Comparison of ENCODE assay signal across 31 cellular contexts in the genomic region with DNA sequence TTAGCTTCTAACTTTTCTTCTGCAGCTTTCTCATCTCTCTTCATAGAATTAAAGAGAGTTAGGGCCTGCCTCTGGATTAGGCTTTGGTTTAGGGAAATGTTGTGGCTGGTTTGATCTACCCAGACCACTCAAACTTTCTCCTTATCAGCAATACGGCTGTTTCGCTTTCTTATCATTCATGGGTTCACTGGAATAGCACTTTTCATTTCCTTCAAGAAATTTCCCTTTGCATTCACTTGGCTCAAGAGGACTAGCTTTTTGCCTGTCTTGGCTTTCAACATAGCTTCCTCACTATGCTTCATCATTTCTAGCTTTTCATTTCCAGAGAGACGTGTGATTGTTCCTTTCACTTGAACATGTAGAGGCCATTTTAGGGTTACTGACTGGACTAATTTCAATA. TPM values are rescaled to one million over a fixed set of nuclear protein-coding genes. Genes with fewer than 3 reads are reported as not detected.
DNase-seq lines count a peak whose midpoint lies in the region; ATAC-seq, FAIRE-seq and TF ChIP-seq lines count a peak whose summit lies in the region.
"Had no signal": no experiment of that assay in that cellular context is flagged by ENCODE, and none has a peak within 500 bp of the region (broad histone marks: within the 10 kb centered on the region; RNA-seq: fewer than 3 reads in every experiment).

No MANE protein-coding gene starts in this region.

- H3K4me3 ChIP-seq in liver (ENCODE audit: low read depth in 1 of 3, low read length in 3 of 3) (no peak overlapping the region), HepG2 (replicated peaks in 1 of 3; ENCODE audit: insufficient read depth in 1 of 3, low read depth in 2 of 3, low read length in 3 of 3) (no peak overlapping the region), endothelial cell of umbilical vein (replicated peaks in 1 of 3; ENCODE audit: insufficient read depth in 1 of 3, low read depth in 1 of 3, low read length in 3 of 3) (no peak overlapping the region), uterus (no peak overlapping the region)
- H3K4me3 ChIP-seq: GM23248, lung, mucosa of descending colon had no signal

- H3K27ac ChIP-seq in liver (ENCODE audit: low read depth in 1 of 2, low read length in 2 of 2) (no peak overlapping the region), HepG2 (ENCODE audit: extremely low read length, insufficient read depth, low read length) (no peak overlapping the region), endothelial cell of umbilical vein (ENCODE audit: insufficient read depth, low read depth, low read length) (no peak overlapping the region), uterus (peak overlapping the region; percentile 72 to 93)
- H3K27ac ChIP-seq: GM23248 had no signal

- H3K4me2 ChIP-seq in HepG2 (ENCODE audit: low read depth, low read length) (no peak overlapping the region), endothelial cell of umbilical vein (ENCODE audit: insufficient read depth, low read length) (no peak overlapping the region)

- dilution Hi-C loops in endothelial cell of umbilical vein (cut with MboI; ENCODE audit: extremely low pct_ligation_motif_present, low sequenced_read_pairs) = no loop called here

- TF ChIP-seq POLR2A in HepG2 (IDR thresholded peaks at IDR 0.05; ENCODE audit: insufficient read depth in 1 of 2, low read depth in 2 of 2, low read length in 2 of 2) (no peak), endothelial cell of umbilical vein (IDR thresholded peaks at IDR 0.05; ENCODE audit: low read depth, low read length) (no peak), uterus (IDR thresholded peaks at IDR 0.05) (no peak)

- no peaks in the 10 kb centered on the region for H3K27me3 Mint-ChIP-seq in stimulated activated naive B cell treated with anti-CD40 and anti-IgM and Interleukin-4, amounts not matched to agents 10 μg/mL and 1 μg/mL and 100 μg/mL, for 72 hours
- no peaks in the 10 kb centered on the region for H3K27me3 Mint-ChIP-seq in CD14-positive monocyte (ENCODE audit: low read depth in 3 of 3)
- H3K27me3 Mint-ChIP-seq: activated CD8-positive, alpha-beta T cell treated with anti-CD3 and anti-CD28 coated beads for 36 hours; activated T-helper 17 cell treated with anti-CD3 and anti-CD28 coated beads, Interleukin-2, amount 50 U/mL, for 72 hours; IgD-negative memory B cell; natural killer cell treated with Interleukin-12 subunit alpha and Interleukin-12 subunit beta and Interleukin-15 and Interleukin-18, amount 100 ng/mL, for 72 hours had no signal

- H2AFZ ChIP-seq in HepG2 (ENCODE audit: low read length) = no peak overlapping the region
- no peak overlapping the region for H2AFZ ChIP-seq in endothelial cell of umbilical vein (ENCODE audit: low read depth, low read length)
- H2AFZ ChIP-seq: GM23248 had no signal

- H3K4me3 Mint-ChIP-seq in stimulated activated naive B cell treated with anti-CD40 and anti-IgM and Interleukin-4, amounts not matched to agents 10 μg/mL and 1 μg/mL and 100 μg/mL, for 72 hours = no peak overlapping the region
- H3K4me3 Mint-ChIP-seq in CD14-positive monocyte = no peak overlapping the region
- H3K4me3 Mint-ChIP-seq: activated CD8-positive, alpha-beta T cell treated with anti-CD3 and anti-CD28 coated beads for 36 hours; activated T-helper 17 cell treated with anti-CD3 and anti-CD28 coated beads, Interleukin-2, amount 50 U/mL, for 72 hours; natural killer cell treated with Interleukin-12 subunit alpha and Interleukin-12 subunit beta and Interleukin-15 and Interleukin-18, amount 100 ng/mL, for 72 hours; stimulated activated effector memory CD8-positive, alpha-beta T cell treated with anti-CD3 and anti-CD28 coated beads, Interleukin-12 subunit alpha, Interleukin-12 subunit beta, amount 100 ng/mL, for 72 hours; T-helper 2 cell treated with Interferon-gamma antibody and Interleukin-4, amounts not matched to agents 5 μg/mL and 100 μg/mL, for 36 hours had no signal

- BruUV-seq in HepG2 (replicated peaks; lab: Mats Ljungman, UMichigan) (no TSS peak), endothelial cell of umbilical vein (replicated peaks; lab: Mats Ljungman, UMichigan) (no TSS peak)

- peaks cover 0 to 1% (median 0%) of the 10 kb centered on the region in 4 donors for H3K4me1 ChIP-seq in liver (ENCODE audit: control insufficient read depth in 4 of 4, insufficient read depth in 4 of 4, low read length in 3 of 4)
- no peaks in the 10 kb centered on the region for H3K4me1 ChIP-seq in HepG2 (ENCODE audit: insufficient read depth, low read length)
- H3K4me1 ChIP-seq in endothelial cell of umbilical vein (ENCODE audit: control insufficient read depth, extremely low read depth, insufficient read depth, low read length) = peaks cover 32% of the 10 kb centered on the region
- peaks cover 9 to 18% of the 10 kb centered on the region in 2 donors for H3K4me1 ChIP-seq in uterus

- 71% methylated on average over 3 of the region's 3 CpGs for WGBS in liver
- 72% methylated on average over 3 of the region's 3 CpGs for WGBS in HepG2 (ENCODE audit: low lambda C conversion rate)

- H3K36me3 ChIP-seq in liver (ENCODE audit: control insufficient read depth in 4 of 4, insufficient read depth in 3 of 4, low read depth in 1 of 4, low read length in 3 of 4) (no peaks in the 10 kb centered on the region), HepG2 (replicated peaks in 1 of 2; ENCODE audit: control insufficient read depth in 1 of 2, insufficient read depth in 2 of 2, low read length in 2 of 2) (no peaks in the 10 kb centered on the region), endothelial cell of umbilical vein (ENCODE audit: control insufficient read depth in 2 of 2, extremely low read depth in 1 of 2, insufficient read depth in 2 of 2, low read length in 2 of 2) (no peaks in the 10 kb centered on the region), uterus (no peaks in the 10 kb centered on the region)

- TF ChIP-seq CTCF in liver (IDR thresholded peaks at IDR 0.05; ENCODE audit: low read depth, low read length, missing input control) = no peak
- no peak for TF ChIP-seq CTCF in HepG2 (CRISPR knock-in tag; IDR thresholded peaks at IDR 0.05)
- TF ChIP-seq CTCF in endothelial cell of umbilical vein (IDR thresholded peaks at IDR 0.05; ENCODE audit: extremely low read depth in 1 of 2, insufficient read depth in 1 of 2, low read depth in 1 of 2, low read length in 2 of 2) = no peak
- TF ChIP-seq CTCF in uterus (IDR thresholded peaks at IDR 0.05) = no peak
- no peak for TF ChIP-seq CTCF in CD14-positive monocyte (IDR thresholded peaks at IDR 0.05)

- peaks cover 8 to 13% of the 10 kb centered on the region in 2 donors for H3K36me3 Mint-ChIP-seq in stimulated activated naive B cell treated with anti-CD40 and anti-IgM and Interleukin-4, amounts not matched to agents 10 μg/mL and 1 μg/mL and 100 μg/mL, for 72 hours
- no peaks in the 10 kb centered on the region for H3K36me3 Mint-ChIP-seq in CD14-positive monocyte
- H3K36me3 Mint-ChIP-seq: natural killer cell treated with Interleukin-12 subunit alpha and Interleukin-12 subunit beta and Interleukin-15 and Interleukin-18, amount 100 ng/mL, for 72 hours; stimulated activated effector memory CD8-positive, alpha-beta T cell treated with anti-CD3 and anti-CD28 coated beads, Interleukin-12 subunit alpha, Interleukin-12 subunit beta, amount 100 ng/mL, for 72 hours had no signal

- H4K20me1 ChIP-seq in HepG2 (ENCODE audit: insufficient read depth, low read length) = no peaks in the 10 kb centered on the region
- no peaks in the 10 kb centered on the region for H4K20me1 ChIP-seq in endothelial cell of umbilical vein (replicated peaks; ENCODE audit: control insufficient read depth, extremely low read depth, insufficient read depth, low read length)

- DNase-seq in HepG2 (ENCODE audit: low spot score) (no peak), endothelial cell of umbilical vein (ENCODE audit: low read depth, low spot score) (peak; percentile 28), uterus (no peak), GDM1 (lab: John Stamatoyannopoulos, UW) (no peak), CD14-positive monocyte (ENCODE audit: low spot score) (no peak), hepatic stellate cell (ENCODE audit: low spot score) (no peak)
- DNase-seq in stimulated activated naive B cell treated with anti-CD40 and anti-IgM and Interleukin-4, amounts not matched to agents 10 μg/mL and 1 μg/mL and 100 μg/mL, for 72 hours = no peak
- DNase-seq: activated CD4-positive, alpha-beta T cell treated with anti-CD3 and anti-CD28 coated beads for 1 hour; activated CD8-positive, alpha-beta memory T cell treated with anti-CD3 and anti-CD28 coated beads, Interleukin-2, amount 50 U/mL, for 48 hours; activated CD8-positive, alpha-beta T cell treated with anti-CD3 and anti-CD28 coated beads for 36 hours; activated naive CD4-positive, alpha-beta T cell treated with anti-CD3 and anti-CD28 coated beads, Interleukin-2, amount 50 U/mL, for 16 hours; anterior cingulate cortex; COR-L47; effector CD4-positive, alpha-beta T cell; GM23248; mucosa of descending colon; NCI-H146; NCI-H2107; occipital lobe; SIG-M5 had no signal

- CTCF ChIA-PET in HepG2 (lab: Yijun Ruan, JAX; ENCODE audit: low intra/inter-chr PET ratio, low total read pairs) (no interaction called here), endothelial cell of umbilical vein (lab: Charles Lee) (interaction anchor here (0.9 kb wide), 1 partner anchor 8 kb away, joined by 4 read pairs; no protein-coding TSS in a partner anchor)

- no peaks in the 10 kb centered on the region for H3K9me3 ChIP-seq in liver (ENCODE audit: control insufficient read depth in 4 of 4, low read length in 3 of 4)
- no peaks in the 10 kb centered on the region for H3K9me3 ChIP-seq in HepG2 (ENCODE audit: low read length)
- H3K9me3 ChIP-seq in endothelial cell of umbilical vein (replicated peaks; ENCODE audit: control insufficient read depth, insufficient read depth, low read length) = no peaks in the 10 kb centered on the region
- H3K9me3 ChIP-seq in uterus = no peaks in the 10 kb centered on the region
- H3K9me3 ChIP-seq: mucosa of descending colon had no signal

- H3K9ac ChIP-seq in liver (ENCODE audit: low read depth in 1 of 2, low read length in 2 of 2) = no peak overlapping the region
- no peak overlapping the region for H3K9ac ChIP-seq in HepG2 (ENCODE audit: insufficient read depth, low read depth, low read length)
- no peak overlapping the region for H3K9ac ChIP-seq in endothelial cell of umbilical vein (replicated peaks; ENCODE audit: extremely low read depth, insufficient read depth, low read length)
- H3K9ac ChIP-seq: GM23248 had no signal

- no peaks in the 10 kb centered on the region for H3K9me3 Mint-ChIP-seq in stimulated activated naive B cell treated with anti-CD40 and anti-IgM and Interleukin-4, amounts not matched to agents 10 μg/mL and 1 μg/mL and 100 μg/mL, for 72 hours
- H3K9me3 Mint-ChIP-seq in CD14-positive monocyte = no peaks in the 10 kb centered on the region
- H3K9me3 Mint-ChIP-seq: activated CD8-positive, alpha-beta T cell treated with anti-CD3 and anti-CD28 coated beads for 36 hours; activated T-helper 17 cell treated with anti-CD3 and anti-CD28 coated beads, Interleukin-2, amount 50 U/mL, for 72 hours; IgD-negative memory B cell; natural killer cell treated with Interleukin-12 subunit alpha and Interleukin-12 subunit beta and Interleukin-15 and Interleukin-18, amount 100 ng/mL, for 72 hours; stimulated activated effector memory CD8-positive, alpha-beta T cell treated with anti-CD3 and anti-CD28 coated beads, Interleukin-12 subunit alpha, Interleukin-12 subunit beta, amount 100 ng/mL, for 72 hours; T-helper 2 cell treated with Interferon-gamma antibody and Interleukin-4, amounts not matched to agents 5 μg/mL and 100 μg/mL, for 36 hours had no signal

- H3K4me1 Mint-ChIP-seq in stimulated activated naive B cell treated with anti-CD40 and anti-IgM and Interleukin-4, amounts not matched to agents 10 μg/mL and 1 μg/mL and 100 μg/mL, for 72 hours = peaks cover 20 to 33% of the 10 kb centered on the region in 2 donors
- H3K4me1 Mint-ChIP-seq in CD14-positive monocyte = no peaks in the 10 kb centered on the region

- in situ Hi-C loops in HepG2 (cut with HindIII; ENCODE audit: extremely low pct_ligation_motif_present, low pct_unique_long_range_greater_than_20kb) = no loop called here

- no peak for ATAC-seq in HepG2
- ATAC-seq in stimulated activated naive B cell treated with anti-CD40 and anti-IgM and Interleukin-4, amounts not matched to agents 10 μg/mL and 1 μg/mL and 100 μg/mL, for 72 hours (replicated peaks) = no peak
- ATAC-seq: activated CD8-positive, alpha-beta T cell treated with anti-CD3 and anti-CD28 coated beads for 36 hours; activated T-helper 17 cell treated with anti-CD3 and anti-CD28 coated beads, Interleukin-2, amount 50 U/mL, for 72 hours; mucosa of descending colon; natural killer cell treated with Interleukin-12 subunit alpha and Interleukin-12 subunit beta and Interleukin-15 and Interleukin-18, amount 100 ng/mL, for 72 hours; stimulated activated effector memory CD8-positive, alpha-beta T cell treated with anti-CD3 and anti-CD28 coated beads, Interleukin-12 subunit alpha, Interleukin-12 subunit beta, amount 100 ng/mL, for 72 hours had no signal

- no peak for TF ChIP-seq RAD21 in liver (IDR thresholded peaks at IDR 0.05)
- no peak for TF ChIP-seq RAD21 in HepG2 (CRISPR knock-in tag; IDR thresholded peaks at IDR 0.05)

- peak overlapping the region; percentile 27 for H3K27ac Mint-ChIP-seq in stimulated activated naive B cell treated with anti-CD40 and anti-IgM and Interleukin-4, amounts not matched to agents 10 μg/mL and 1 μg/mL and 100 μg/mL, for 72 hours
- no peak overlapping the region for H3K27ac Mint-ChIP-seq in CD14-positive monocyte
- H3K27ac Mint-ChIP-seq: activated CD8-positive, alpha-beta T cell treated with anti-CD3 and anti-CD28 coated beads for 36 hours; activated T-helper 17 cell treated with anti-CD3 and anti-CD28 coated beads, Interleukin-2, amount 50 U/mL, for 72 hours; IgD-negative memory B cell; natural killer cell treated with Interleukin-12 subunit alpha and Interleukin-12 subunit beta and Interleukin-15 and Interleukin-18, amount 100 ng/mL, for 72 hours; stimulated activated effector memory CD8-positive, alpha-beta T cell treated with anti-CD3 and anti-CD28 coated beads, Interleukin-12 subunit alpha, Interleukin-12 subunit beta, amount 100 ng/mL, for 72 hours; T-helper 2 cell treated with Interferon-gamma antibody and Interleukin-4, amounts not matched to agents 5 μg/mL and 100 μg/mL, for 36 hours had no signal

- H3K79me2 ChIP-seq in HepG2 (ENCODE audit: insufficient read depth, low read length) (no peaks in the 10 kb centered on the region), endothelial cell of umbilical vein (ENCODE audit: control insufficient read depth, insufficient read depth, low read length) (peaks cover 40% of the 10 kb centered on the region)

- intact Hi-C loops in HepG2 (cut with micrococcal nuclease; ENCODE audit: unreplicated experiment) = no loop called here
- intact Hi-C loops in endothelial cell of umbilical vein (cut with micrococcal nuclease) = no loop called here
- intact Hi-C loops in uterus (cut with DNase I; ENCODE audit: low total_unique reads) = no loop called here
- intact Hi-C loops in CD14-positive monocyte (cut with micrococcal nuclease) = no loop called here

- FAIRE-seq in HepG2 (lab: Jason Lieb, UNC) (no peak), endothelial cell of umbilical vein (lab: Jason Lieb, UNC) (no peak)
- FAIRE-seq: bronchial epithelial cell, colon, keratinocyte, RCC 7860 had no signal

- H3K9me1 ChIP-seq in endothelial cell of umbilical vein (replicated peaks; ENCODE audit: control insufficient read depth, extremely low read depth, insufficient read depth, low read length) = no peaks in the 10 kb centered on the region

- TF ChIP-seq EP300 in HepG2 (IDR thresholded peaks at IDR 0.05; ENCODE audit: low read depth in 2 of 2, low read length in 2 of 2) = no peak
- no peak for TF ChIP-seq EP300 in HepG2 (CRISPR knock-in tag; IDR thresholded peaks at IDR 0.05; ENCODE audit: borderline replicate concordance)

- no peaks in the 10 kb centered on the region for H3K27me3 ChIP-seq in liver (ENCODE audit: control insufficient read depth in 4 of 4, insufficient read depth in 4 of 4, low read length in 3 of 4)
- no peaks in the 10 kb centered on the region for H3K27me3 ChIP-seq in HepG2 (ENCODE audit: control insufficient read depth in 1 of 2, insufficient read depth in 2 of 2, low read length in 2 of 2)
- no peaks in the 10 kb centered on the region for H3K27me3 ChIP-seq in endothelial cell of umbilical vein (ENCODE audit: control insufficient read depth in 2 of 2, insufficient read depth in 2 of 2, low read length in 2 of 2)
- H3K27me3 ChIP-seq in uterus = no peaks in the 10 kb centered on the region

- POLR2A ChIA-PET in HepG2 (lab: Yijun Ruan, JAX) = no interaction called here
- POLR2A ChIA-PET in endothelial cell of umbilical vein (lab: Charles Lee) = no interaction called here

RNA-seq across cellular contexts. Expression of gene AKT3, which starts 59.6 kb away (rescaled TPM):
- 1 to 10 TPM; 3.2 to 7.6 TPM for total RNA-seq in liver
- polyA plus RNA-seq in liver = 1 to 10 TPM; 1.7 to 2.4 TPM
- 0.07 and 0.22 TPM in 2 replicates for total RNA-seq in HepG2 (2016; rRNA removed; fragmentation: Illumina TruSeq; extraction: Trizol)
- 0.18 and 0.61 TPM in 2 replicates for total RNA-seq in HepG2 (2016; cell fraction: cytosol; rRNA removed; fragmentation: Illumina TruSeq; extraction: Trizol; ENCODE audit: low read depth)
- total RNA-seq in HepG2 (2016; cell fraction: insoluble cytoplasmic fraction; rRNA removed; fragmentation: Illumina TruSeq; extraction: Trizol) = 0.13 and 0.15 TPM in 2 replicates
- 0.19 and 0.21 TPM in 2 replicates for total RNA-seq in HepG2 (2016; cell fraction: membrane; rRNA removed; fragmentation: Illumina TruSeq; extraction: Trizol)
- 0.25 and 0.28 TPM in 2 replicates for total RNA-seq in HepG2 (2016; cell fraction: nucleus; rRNA removed; fragmentation: Illumina TruSeq; extraction: Trizol)
- 0.04 and 0.07 TPM in 2 replicates for polyA plus RNA-seq in HepG2 (2011; rRNA removed)
- 0.01 and 0.04 TPM in 2 replicates for polyA plus RNA-seq in HepG2 (2011; cell fraction: cytosol; rRNA removed)
- polyA plus RNA-seq in HepG2 (2011; cell fraction: nucleus; rRNA removed) = 0.06 and 0.07 TPM in 2 replicates
- 0.08 and 0.12 TPM in 2 replicates for polyA plus RNA-seq in HepG2 (2012)
- not detected in 2 replicates for polyA plus RNA-seq in HepG2 (2016; cell fraction: cytosol; fragmentation: Illumina TruSeq; extraction: Trizol; ENCODE audit: low read depth)
- 0.30 TPM in 1 of 2 replicates, not detected in the other for polyA plus RNA-seq in HepG2 (2016; cell fraction: insoluble cytoplasmic fraction; fragmentation: Illumina TruSeq; extraction: Trizol; ENCODE audit: low read depth)
- polyA plus RNA-seq in HepG2 (2016; cell fraction: membrane; fragmentation: Illumina TruSeq; extraction: Trizol; ENCODE audit: low read depth) = not detected in 2 replicates
- polyA plus RNA-seq in HepG2 (2016; cell fraction: nucleus; fragmentation: Illumina TruSeq; extraction: Trizol; ENCODE audit: insufficient read depth, low read depth) = 0.13 TPM in 1 of 2 replicates, not detected in the other
- polyA minus RNA-seq in HepG2 (2011; rRNA and poly(A)+ RNA removed; ENCODE audit: low replicate concordance) = 0.06 and 0.26 TPM in 2 replicates
- polyA minus RNA-seq in HepG2 (2011; cell fraction: cytosol; rRNA and poly(A)+ RNA removed) = 0.20 TPM in 1 of 2 replicates, not detected in the other
- polyA minus RNA-seq in HepG2 (2011; cell fraction: nucleus; rRNA and poly(A)+ RNA removed) = 0.26 and 0.75 TPM in 2 replicates
- total RNA-seq in endothelial cell of umbilical vein = 97.1 and 98.2 TPM in 2 replicates
- 18.2 and 20.6 TPM in 2 replicates for polyA plus RNA-seq in endothelial cell of umbilical vein
- polyA plus RNA-seq in endothelial cell of umbilical vein (2011; cell fraction: cytosol; rRNA removed) = 21.5 and 21.7 TPM in 2 replicates
- 36.3 and 44.6 TPM in 2 replicates for polyA plus RNA-seq in endothelial cell of umbilical vein (2011; cell fraction: nucleus; rRNA removed)
- 30.7 and 41.2 TPM in 2 replicates for polyA plus RNA-seq in endothelial cell of umbilical vein (2012)
- 42.2 and 44.8 TPM in 2 replicates for polyA minus RNA-seq in endothelial cell of umbilical vein
- polyA minus RNA-seq in endothelial cell of umbilical vein (2011; cell fraction: cytosol; rRNA and poly(A)+ RNA removed) = 0.10 TPM
- 83.3 and 96.8 TPM in 2 replicates for polyA minus RNA-seq in endothelial cell of umbilical vein (2011; cell fraction: nucleus; rRNA and poly(A)+ RNA removed)
- total RNA-seq in uterus = 100 to 1,000 TPM in 2 of 4 donors, 10 to 100 TPM in 2; 39.2 to 227 (median 97.6) TPM
- polyA plus RNA-seq in CD14-positive monocyte = 1 to 10 TPM in 1 of 2 donors, under 1 TPM in 1; 0.81 to 1.4 TPM

Comparison
In these comparisons a context has a peak if more than half of its experiments do, and no peak if none do; other contexts are left out.
1. H3K27ac ChIP-seq: peak in uterus (2 of 2); none in liver (0 of 2), HepG2 (single experiment) and endothelial cell of umbilical vein (single experiment).
2. RNA of gene AKT3, which starts 59.6 kb away (total RNA-seq): 39.2 to 227 TPM in uterus and 97.1 to 98.2 TPM in endothelial cell of umbilical vein; 3.2 to 7.6 TPM in liver and 0.07 to 0.61 TPM in HepG2; every median in the first group is over 4 times any median in the second.